ENCODE assay signal across 8 cellular contexts in the genomic region with DNA sequence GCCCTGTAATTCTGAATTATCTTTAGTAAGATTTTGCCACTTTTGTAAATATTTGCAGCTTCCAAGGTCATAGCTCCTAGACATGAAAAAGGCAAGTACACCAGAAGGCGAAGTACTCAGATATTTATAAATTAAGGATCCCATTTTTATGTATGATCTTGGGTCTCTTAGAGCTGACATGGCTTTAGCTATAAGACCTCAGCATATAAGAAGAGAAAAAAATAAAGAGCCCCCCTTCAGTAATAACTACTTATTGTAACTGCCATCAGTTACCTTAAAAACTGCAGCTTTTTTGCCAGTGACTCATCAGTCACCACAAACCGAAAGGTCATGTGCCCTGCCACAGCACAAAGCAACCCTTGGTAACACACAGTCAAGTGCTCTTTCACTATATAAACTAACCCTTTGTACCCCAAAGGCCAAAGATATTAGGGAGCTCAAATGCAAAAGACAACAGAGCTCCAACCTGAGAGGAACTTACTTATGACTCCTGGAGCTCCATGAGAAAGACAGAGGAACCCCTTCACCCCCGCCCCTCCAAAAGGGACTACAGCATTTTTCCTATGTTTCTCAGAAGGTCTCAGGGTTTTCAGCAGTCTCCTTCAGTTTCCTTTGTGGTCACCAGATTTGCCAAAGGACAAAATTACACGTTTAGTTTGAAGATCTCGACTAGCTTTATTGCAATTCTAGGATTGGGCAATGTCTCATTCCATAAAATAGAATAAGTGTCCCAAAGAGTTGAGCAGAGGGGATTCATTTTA.
DNase-seq lines count a peak whose midpoint lies in the region; ATAC-seq, FAIRE-seq and TF ChIP-seq lines count a peak whose summit lies in the region.

No MANE protein-coding gene starts in this region.

- no peak overlapping the region for H3K9ac ChIP-seq in GM12878 (ENCODE audit: control insufficient read depth, insufficient read depth, low read length)

- CTCF ChIA-PET in GM12878 (lab: Yijun Ruan, JAX): interaction anchor here (0.6 to 2.1 kb wide), 6 partner anchors 20 to 151 kb away, joined by 3 to 10 read pairs (median 3); no protein-coding TSS in a partner anchor

- no peaks in the 10 kb centered on the region for H3K9me3 ChIP-seq in RWPE2 (ENCODE audit: severe bottlenecking)
- H3K9me3 ChIP-seq in GM12878 (replicated peaks; ENCODE audit: control insufficient read depth, insufficient read depth, low read length): no peaks in the 10 kb centered on the region; the same call in 2 of the 3 replicates

- intact Hi-C loops in GM12878 (cut with micrococcal nuclease; ENCODE audit: unreplicated experiment): no loop called here

- peak overlapping the region; percentile 23; the same call in 1 of the 2 replicates for H3K4me2 ChIP-seq in GM12878 (ENCODE audit: control insufficient read depth, insufficient read depth)

- SMC1A ChIA-PET in GM12878 (lab: Charles Lee; ENCODE audit: uncharacterized antibody, unreplicated experiment): interaction anchor here (0.7 to 3.1 kb wide), 27 partner anchors 9 to 482 kb away, joined by 3 to 15 read pairs (median 4); no protein-coding TSS in a partner anchor

- H3K27me3 ChIP-seq in RWPE2 (ENCODE audit: insufficient read depth, poor library complexity, severe bottlenecking): no peaks in the 10 kb centered on the region
- no peaks in the 10 kb centered on the region for H3K27me3 ChIP-seq in GM12878 (replicated peaks in 1 of 2; ENCODE audit: control insufficient read depth in 2 of 2, insufficient read depth in 2 of 2, low read length in 1 of 2)

- H3K79me2 ChIP-seq in GM12878 (ENCODE audit: control insufficient read depth, insufficient read depth, low read length): no peaks in the 10 kb centered on the region

- DNase-seq in SKM-1 treated with dmso at 0.1 percent for 144 hours (lab: John Stamatoyannopoulos, UW; ENCODE audit: unreplicated experiment): peak; percentile 14
- no peak for DNase-seq in SKM-1 (lab: John Stamatoyannopoulos, UW; ENCODE audit: unreplicated experiment)
- no peak for DNase-seq in RWPE2 (ENCODE audit: low spot score)
- peak; percentile 55 for DNase-seq in GM12878 (ENCODE audit: low read depth, low spot score)
- DNase-seq in stimulated activated CD4-positive, alpha-beta T cell treated with anti-CD3 and anti-CD28 coated beads, Interleukin-12 subunit alpha, Interleukin-12 subunit beta, amount 100 ng/mL, for 48 hours (ENCODE audit: low read depth in 2 of 3, low spot score in 1 of 3): peak; percentile 8 to 22 (median 20)
- DNase-seq in NCI-H1417 (lab: John Stamatoyannopoulos, UW): no peak
- no peak for DNase-seq in NCI-H82 (lab: John Stamatoyannopoulos, UW)

- TF ChIP-seq EP300 in GM12878 (IDR thresholded peaks at IDR 0.05; ENCODE audit: borderline replicate concordance in 1 of 2, control insufficient read depth in 1 of 2, low read depth in 2 of 2, low read length in 2 of 2): peak; percentile 26 to 44; a peak in 2 of 4 replicates

- RAD21 ChIA-PET in GM12878 (lab: Charles Lee; ENCODE audit: unreplicated experiment): interaction anchor here (0.8 to 2.5 kb wide), 18 partner anchors 10 to 233 kb away, joined by 3 to 9 read pairs (median 4); a partner anchor contains a TSS

- H4K20me1 ChIP-seq in GM12878 (ENCODE audit: control insufficient read depth, insufficient read depth): no peaks in the 10 kb centered on the region

- in situ Hi-C loops in GM12878 (cut with MboI): no loop called here

- H3K4me1 ChIP-seq in RWPE2 (ENCODE audit: insufficient read depth, poor library complexity, severe bottlenecking) (peaks cover 3% of the 10 kb centered on the region), GM12878 (ENCODE audit: control insufficient read depth, insufficient read depth, low read length) (no peaks in the 10 kb centered on the region; the same call in 1 of the 2 replicates)

- no peak for TF ChIP-seq POLR2A in GM12878 (IDR thresholded peaks at IDR 0.05; ENCODE audit: low read depth, low read length)

- H3K36me3 ChIP-seq in RWPE2 (ENCODE audit: low read depth) (no peaks in the 10 kb centered on the region), GM12878 (ENCODE audit: control insufficient read depth in 2 of 2, insufficient read depth in 2 of 2, low read length in 1 of 2) (no peaks in the 10 kb centered on the region)

- no TSS peak for BruUV-seq in GM12878 (replicated peaks; lab: Mats Ljungman, UMichigan)

- peak; percentile 81 for ATAC-seq in HG03095 (IDR thresholded peaks at IDR 0.05; ENCODE audit: unreplicated experiment)
- ATAC-seq in RWPE2 (ENCODE audit: low read depth): peak; percentile 58
- peak; percentile 96 for ATAC-seq in GM12878

- no peak overlapping the region for H3K27ac ChIP-seq in RWPE2 (ENCODE audit: poor library complexity, severe bottlenecking)
- no peak overlapping the region for H3K27ac ChIP-seq in GM12878 (ENCODE audit: control insufficient read depth, insufficient read depth)

- TF ChIP-seq RAD21 in GM12878 (IDR thresholded peaks at IDR 0.05; ENCODE audit: insufficient read depth, low read depth, low read length): no peak

- POLR2A ChIA-PET in GM12878 (lab: Charles Lee): interaction anchor here (0.5 to 1.3 kb wide), 6 partner anchors 31 to 201 kb away, joined by 3 to 5 read pairs (median 3); no protein-coding TSS in a partner anchor

- WGBS in GM12878 (ENCODE audit: insufficient coverage, insufficient replicate concordance, low lambda C conversion rate, missing lambda C conversion rate): 43% methylated on average over 5 of the region's 5 CpGs

- H3K4me3 ChIP-seq in RWPE2 (ENCODE audit: severe bottlenecking) (no peak overlapping the region), GM12878 (no peak overlapping the region)

- peak; percentile 71 for FAIRE-seq in GM12878 (lab: Jason Lieb, UNC)

- TF ChIP-seq CTCF in RWPE2 (IDR thresholded peaks at IDR 0.05; ENCODE audit: poor library complexity, severe bottlenecking) (no peak), GM12878 (IDR thresholded peaks at IDR 0.05 in 2 of 3, conservative IDR thresholded peaks at IDR 0.05 in 1 of 3; ENCODE audit: control insufficient read depth in 2 of 3, extremely low read depth in 1 of 3, insufficient read depth in 1 of 3, low read depth in 3 of 3, low read length in 3 of 3) (no peak)

- H2AFZ ChIP-seq in GM12878 (ENCODE audit: control insufficient read depth, low read depth, low read length): peak overlapping the region; percentile 45

TF ChIP-seq in GM12878, 131 proteins besides CTCF, POLR2A, EP300 and RAD21 (continues in another document):
- TF ChIP-seq, protein P1, sequence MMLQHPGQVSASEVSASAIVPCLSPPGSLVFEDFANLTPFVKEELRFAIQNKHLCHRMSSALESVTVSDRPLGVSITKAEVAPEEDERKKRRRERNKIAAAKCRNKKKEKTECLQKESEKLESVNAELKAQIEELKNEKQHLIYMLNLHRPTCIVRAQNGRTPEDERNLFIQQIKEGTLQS (IDR thresholded peaks at IDR 0.05; ENCODE audit: borderline replicate concordance, extremely low read depth, low read depth, low read length): no peak
- no peak for TF ChIP-seq ZNF24 (IDR thresholded peaks at IDR 0.05)
- TF ChIP-seq, protein P2, sequence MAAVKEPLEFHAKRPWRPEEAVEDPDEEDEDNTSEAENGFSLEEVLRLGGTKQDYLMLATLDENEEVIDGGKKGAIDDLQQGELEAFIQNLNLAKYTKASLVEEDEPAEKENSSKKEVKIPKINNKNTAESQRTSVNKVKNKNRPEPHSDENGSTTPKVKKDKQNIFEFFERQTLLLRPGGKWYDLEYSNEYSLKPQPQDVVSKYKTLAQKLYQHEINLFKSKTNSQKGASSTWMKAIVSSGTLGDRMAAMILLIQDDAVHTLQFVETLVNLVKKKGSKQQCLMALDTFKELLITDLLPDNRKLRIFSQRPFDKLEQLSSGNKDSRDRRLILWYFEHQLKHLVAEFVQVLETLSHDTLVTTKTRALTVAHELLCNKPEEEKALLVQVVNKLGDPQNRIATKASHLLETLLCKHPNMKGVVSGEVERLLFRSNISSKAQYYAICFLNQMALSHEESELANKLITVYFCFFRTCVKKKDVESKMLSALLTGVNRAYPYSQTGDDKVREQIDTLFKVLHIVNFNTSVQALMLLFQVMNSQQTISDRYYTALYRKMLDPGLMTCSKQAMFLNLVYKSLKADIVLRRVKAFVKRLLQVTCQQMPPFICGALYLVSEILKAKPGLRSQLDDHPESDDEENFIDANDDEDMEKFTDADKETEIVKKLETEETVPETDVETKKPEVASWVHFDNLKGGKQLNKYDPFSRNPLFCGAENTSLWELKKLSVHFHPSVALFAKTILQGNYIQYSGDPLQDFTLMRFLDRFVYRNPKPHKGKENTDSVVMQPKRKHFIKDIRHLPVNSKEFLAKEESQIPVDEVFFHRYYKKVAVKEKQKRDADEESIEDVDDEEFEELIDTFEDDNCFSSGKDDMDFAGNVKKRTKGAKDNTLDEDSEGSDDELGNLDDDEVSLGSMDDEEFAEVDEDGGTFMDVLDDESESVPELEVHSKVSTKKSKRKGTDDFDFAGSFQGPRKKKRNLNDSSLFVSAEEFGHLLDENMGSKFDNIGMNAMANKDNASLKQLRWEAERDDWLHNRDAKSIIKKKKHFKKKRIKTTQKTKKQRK (IDR thresholded peaks at IDR 0.05; ENCODE audit: low read depth, low read length): no peak
- no peak for TF ChIP-seq ZBED1 (IDR thresholded peaks at IDR 0.05; ENCODE audit: borderline replicate concordance)
- peak; percentile 96 for TF ChIP-seq NR2F1 (conservative IDR thresholded peaks at IDR 0.05)
- TF ChIP-seq, protein P3, sequence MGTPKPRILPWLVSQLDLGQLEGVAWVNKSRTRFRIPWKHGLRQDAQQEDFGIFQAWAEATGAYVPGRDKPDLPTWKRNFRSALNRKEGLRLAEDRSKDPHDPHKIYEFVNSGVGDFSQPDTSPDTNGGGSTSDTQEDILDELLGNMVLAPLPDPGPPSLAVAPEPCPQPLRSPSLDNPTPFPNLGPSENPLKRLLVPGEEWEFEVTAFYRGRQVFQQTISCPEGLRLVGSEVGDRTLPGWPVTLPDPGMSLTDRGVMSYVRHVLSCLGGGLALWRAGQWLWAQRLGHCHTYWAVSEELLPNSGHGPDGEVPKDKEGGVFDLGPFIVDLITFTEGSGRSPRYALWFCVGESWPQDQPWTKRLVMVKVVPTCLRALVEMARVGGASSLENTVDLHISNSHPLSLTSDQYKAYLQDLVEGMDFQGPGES (IDR thresholded peaks at IDR 0.05): no peak
- TF ChIP-seq DPF2 (IDR thresholded peaks at IDR 0.05): 0 out of 2 replicates have a peak, but pooled peaks have one; percentile 43
- TF ChIP-seq BHLHE40 (IDR thresholded peaks at IDR 0.05; ENCODE audit: borderline replicate concordance in 1 of 2, low read depth in 2 of 2, low read length in 1 of 2): peak; percentile 91 to 92
- no peak for TF ChIP-seq SMC3 (IDR thresholded peaks at IDR 0.05; ENCODE audit: borderline replicate concordance, low read length)
- TF ChIP-seq HDAC6 (IDR thresholded peaks at IDR 0.05; ENCODE audit: unreplicated experiment): no peak
- no peak for TF ChIP-seq SMARCA5 (IDR thresholded peaks at IDR 0.05)
- peak; percentile 60; the same call in 1 of the 2 replicates for TF ChIP-seq ASH2L (IDR thresholded peaks at IDR 0.05; ENCODE audit: borderline replicate concordance, low read depth)
- no peak for TF ChIP-seq NRF1 (conservative IDR thresholded peaks at IDR 0.05; ENCODE audit: low read depth, low read length)
- no peak for TF ChIP-seq FOXM1 (IDR thresholded peaks at IDR 0.05; ENCODE audit: low read depth, low read length)

Comparison
In these comparisons a context has a peak if more than half of its experiments do, and no peak if none do; other contexts are left out.
1. DNase-seq: peak in SKM-1 treated with dmso at 0.1 percent for 144 hours (single experiment), GM12878 (single experiment) and stimulated activated CD4-positive, alpha-beta T cell treated with anti-CD3 and anti-CD28 coated beads, Interleukin-12 subunit alpha, Interleukin-12 subunit beta, amount 100 ng/mL, for 48 hours (3 of 3); none in SKM-1 (single experiment), RWPE2 (single experiment), NCI-H1417 (0 of 3) and NCI-H82 (single experiment).
2. Peak in every context shown above with its lines, with median percentiles within 50 percentile points of each other: ATAC-seq.